34 cellular contexts compared by ENCODE assay signal in the genomic region with DNA sequence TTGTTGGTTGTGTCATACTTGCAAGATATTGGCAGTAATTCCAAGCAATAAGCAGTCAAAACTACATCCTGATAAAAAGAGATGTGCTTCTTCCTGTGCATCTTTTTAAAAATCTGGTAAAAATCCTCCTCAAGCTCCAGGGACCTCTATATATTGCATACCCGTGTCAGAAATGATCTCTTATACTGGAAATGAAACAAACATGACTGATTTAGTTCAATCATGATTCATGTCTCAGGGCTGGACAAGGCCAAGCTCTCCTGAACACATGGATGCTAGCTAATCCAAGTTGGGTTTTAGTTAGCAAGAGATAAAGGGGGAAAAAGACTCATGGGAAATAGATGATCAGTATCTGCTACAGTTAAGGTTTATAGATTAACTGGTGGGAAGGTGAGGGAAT.
"Had no signal": no experiment of that assay in that cellular context is flagged by ENCODE, and none has a peak within 500 bp of the region (broad histone marks: within the 10 kb centered on the region; RNA-seq: fewer than 3 reads in every experiment).

No MANE protein-coding gene starts in this region.

- DNase-seq: Karpas-422, Kasumi-1, KBM-7, KG1, MG63, MM.1S, MV-4-11, NCI-H1048, NCI-H1092, NCI-H1092 treated with DMSO at 0.1 percent for 48 hours, NCI-H1105, NCI-H1105 treated with DMSO at 0.1 percent for 48 hours, NCI-H1417, NCI-H1417 treated with DMSO at 0.1 percent for 48 hours, NCI-H1436, NCI-H1436 treated with DMSO at 0.1 percent for 48 hours, NCI-H146, NCI-H1694, NCI-H1694 treated with DMSO at 0.1 percent for 48 hours, NCI-H187, NCI-H187 treated with DMSO at 0.1 percent for 48 hours, NCI-H1930, NCI-H2029, NCI-H2029 treated with DMSO at 0.1 percent for 48 hours, NCI-H2081, NCI-H2081 treated with DMSO at 0.1 percent for 48 hours, NCI-H2107, NCI-H2171, NCI-H2171 treated with DMSO at 0.1 percent for 48 hours, NCI-H2227 treated with DMSO at 0.1 percent for 48 hours, NCI-H226, NCI-H345, NCI-H446, NCI-H446 treated with DMSO at 0.1 percent for 48 hours had no signal
